ENCODE assay signal across 8 cellular contexts in the genomic region with DNA sequence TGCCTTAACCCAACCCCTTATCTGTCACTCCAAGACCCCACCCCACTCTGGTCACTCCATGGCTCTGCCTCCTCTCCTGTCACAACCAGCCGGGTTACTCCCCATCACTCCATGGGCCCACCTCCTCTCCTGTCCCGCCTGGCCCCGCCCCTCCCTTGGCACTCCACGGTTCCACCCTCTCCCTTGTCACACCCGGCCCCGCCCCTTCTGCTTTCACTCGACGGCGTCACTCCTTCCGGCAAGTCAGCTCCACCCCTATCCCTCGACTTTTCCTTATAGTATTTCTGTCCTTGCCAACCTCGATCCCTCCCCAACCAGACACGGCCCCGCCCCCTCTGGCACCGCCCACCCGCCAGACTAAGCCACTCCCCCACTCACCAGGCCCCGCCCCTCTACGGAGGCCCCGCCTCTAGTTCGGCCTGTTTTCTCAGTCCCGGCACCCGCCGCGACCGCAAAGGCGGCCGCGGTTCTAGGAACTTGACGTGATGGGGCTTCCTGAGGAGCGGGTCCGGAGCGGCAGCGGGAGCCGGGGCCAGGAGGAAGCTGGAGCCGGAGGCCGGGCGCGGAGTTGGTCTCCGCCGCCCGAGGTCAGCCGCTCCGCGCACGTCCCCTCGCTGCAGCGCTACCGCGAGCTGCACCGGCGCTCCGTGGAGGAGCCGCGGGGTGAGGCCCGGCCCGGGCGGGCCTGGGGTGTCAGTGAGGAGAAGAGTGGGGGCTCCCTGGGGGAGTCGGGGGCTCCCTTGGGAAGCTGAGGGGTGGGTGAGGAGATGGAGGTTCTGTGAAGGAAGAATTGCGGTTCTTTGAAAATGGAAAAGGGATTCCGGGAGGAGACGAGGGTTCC.
A peak's percentile ranks its signal among the peaks of the same experiment; 100 is the strongest.
DNase-seq lines count a peak whose midpoint lies in the region; ATAC-seq lines count a peak whose summit lies in the region.

A gene with protein sequence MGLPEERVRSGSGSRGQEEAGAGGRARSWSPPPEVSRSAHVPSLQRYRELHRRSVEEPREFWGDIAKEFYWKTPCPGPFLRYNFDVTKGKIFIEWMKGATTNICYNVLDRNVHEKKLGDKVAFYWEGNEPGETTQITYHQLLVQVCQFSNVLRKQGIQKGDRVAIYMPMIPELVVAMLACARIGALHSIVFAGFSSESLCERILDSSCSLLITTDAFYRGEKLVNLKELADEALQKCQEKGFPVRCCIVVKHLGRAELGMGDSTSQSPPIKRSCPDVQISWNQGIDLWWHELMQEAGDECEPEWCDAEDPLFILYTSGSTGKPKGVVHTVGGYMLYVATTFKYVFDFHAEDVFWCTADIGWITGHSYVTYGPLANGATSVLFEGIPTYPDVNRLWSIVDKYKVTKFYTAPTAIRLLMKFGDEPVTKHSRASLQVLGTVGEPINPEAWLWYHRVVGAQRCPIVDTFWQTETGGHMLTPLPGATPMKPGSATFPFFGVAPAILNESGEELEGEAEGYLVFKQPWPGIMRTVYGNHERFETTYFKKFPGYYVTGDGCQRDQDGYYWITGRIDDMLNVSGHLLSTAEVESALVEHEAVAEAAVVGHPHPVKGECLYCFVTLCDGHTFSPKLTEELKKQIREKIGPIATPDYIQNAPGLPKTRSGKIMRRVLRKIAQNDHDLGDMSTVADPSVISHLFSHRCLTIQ (plus strand): TSS at position 452 of the 841 bp plus-strand sequence. CDS start 34 bp downstream, at position 486.

- H3K27ac ChIP-seq in ACC112 (ENCODE audit: low read depth, low read length) = no peak within 1 kb of the TSS

- H3K79me2 ChIP-seq in ACC112 (ENCODE audit: control insufficient read depth, insufficient read depth, low read length, unreplicated experiment) = peaks cover 2% of the 10 kb centered on the region

- peak within 1 kb of the TSS; percentile 60 for H2AFZ ChIP-seq in ACC112 (ENCODE audit: low read length, unreplicated experiment)

- no peaks in the 10 kb centered on the region for H3K27me3 ChIP-seq in ACC112 (ENCODE audit: insufficient read depth, low read length)

- DNase-seq in NCI-H345 treated with DMSO at 0.1 percent for 48 hours (lab: John Stamatoyannopoulos, UW; ENCODE audit: unreplicated experiment) (peak; percentile 98), cerebellar cortex (ENCODE audit: low spot score) (peak; percentile 98), islet precursor cell (peak; percentile 100)
- DNase-seq in stimulated activated CD4-positive, alpha-beta T cell treated with anti-CD3 and anti-CD28 coated beads, Interleukin-12 subunit alpha, Interleukin-12 subunit beta, amount 100 ng/mL, for 4 hours = peak; percentile 98

- peak within 1 kb of the TSS; percentile 93 for H3K4me3 ChIP-seq in ACC112 (ENCODE audit: low read depth, low read length)

- peaks cover 19% of the 10 kb centered on the region for H3K4me1 ChIP-seq in ACC112 (ENCODE audit: control insufficient read depth, insufficient read depth, low read length, unreplicated experiment)

- peak; percentile 53 for ATAC-seq in GM18907 (IDR thresholded peaks at IDR 0.05; ENCODE audit: unreplicated experiment)
- ATAC-seq in HG03159 (IDR thresholded peaks at IDR 0.05; ENCODE audit: unreplicated experiment) = peak; percentile 62
- ATAC-seq in activated CD4-positive, CD25-positive, alpha-beta regulatory T cell treated with anti-CD3 and anti-CD28 coated beads, Interleukin-2, amount 50 U/mL, for 24 hours = peak; percentile 80

- H3K36me3 ChIP-seq in ACC112 (ENCODE audit: insufficient read depth, low read length) = no peaks in the 10 kb centered on the region
